8 cellular contexts compared by ENCODE assay signal in genomic region chr12:4270670-4271432, GRCh38. TPM values are rescaled to one million over a fixed set of nuclear protein-coding genes. Genes with fewer than 3 reads are reported as not detected.
A peak's percentile ranks its signal among the peaks of the same experiment; 100 is the strongest.
DNase-seq lines count a peak whose midpoint lies in the region; ATAC-seq and TF ChIP-seq lines count a peak whose summit lies in the region.

No MANE protein-coding gene starts in this region.

- H3K27me3 ChIP-seq in CD4-positive, CD25-positive, alpha-beta regulatory T cell (ENCODE audit: control insufficient read depth, insufficient read depth, low read length), result no peaks in the 10 kb centered on the region
- H3K27me3 ChIP-seq in heart left ventricle, result peaks cover 0 to 29% (median 5%) of the 10 kb centered on the region in 9 donors

- DNase-seq in CD4-positive, CD25-positive, alpha-beta regulatory T cell, result peak; percentile 30 to 69 (median 41)
- DNase-seq in LHCN-M2 (ENCODE audit: low read depth), result peak; percentile 29
- DNase-seq in activated gamma-delta T cell treated with anti-CD3 and anti-CD28 coated beads, Interleukin-2, amount 50 U/mL, for 16 hours (ENCODE audit: low read depth), result peak; percentile 19
- DNase-seq in heart left ventricle, result peak; percentile 62 to 79 (median 75)
- peak; percentile 55 for DNase-seq in progenitor cell of endocrine pancreas (ENCODE audit: low spot score, unreplicated experiment)

- H3K9me3 Mint-ChIP-seq in CD4-positive, CD25-positive, alpha-beta regulatory T cell, result peaks cover 0 to 3% (median 0%) of the 10 kb centered on the region in 7 donors
- no peaks in the 10 kb centered on the region for H3K9me3 Mint-ChIP-seq in progenitor cell of endocrine pancreas (ENCODE audit: low read depth)

- no peak for ATAC-seq in CD4-positive, CD25-positive, alpha-beta regulatory T cell (ENCODE audit: low read depth in 2 of 2)
- ATAC-seq in heart left ventricle, result no peak
- no peak for ATAC-seq in GM19397 (IDR thresholded peaks at IDR 0.05; ENCODE audit: unreplicated experiment)
- no peak for ATAC-seq in HG03039 (IDR thresholded peaks at IDR 0.05; ENCODE audit: unreplicated experiment)
- ATAC-seq in GM18861 (IDR thresholded peaks at IDR 0.05; ENCODE audit: unreplicated experiment), result no peak

- H3K36me3 ChIP-seq in CD4-positive, CD25-positive, alpha-beta regulatory T cell (ENCODE audit: control insufficient read depth, insufficient read depth, low read length), result peaks cover under 1% of the 10 kb centered on the region
- no peaks in the 10 kb centered on the region for H3K36me3 ChIP-seq in heart left ventricle

- no peaks in the 10 kb centered on the region for H3K9me3 ChIP-seq in CD4-positive, CD25-positive, alpha-beta regulatory T cell (ENCODE audit: control insufficient read depth in 2 of 2, low read length in 2 of 2)
- no peaks in the 10 kb centered on the region for H3K9me3 ChIP-seq in heart left ventricle

- H3K36me3 Mint-ChIP-seq in CD4-positive, CD25-positive, alpha-beta regulatory T cell, result no peaks in the 10 kb centered on the region
- peaks cover 5% of the 10 kb centered on the region for H3K36me3 Mint-ChIP-seq in progenitor cell of endocrine pancreas (ENCODE audit: insufficient read depth)

- no peak for TF ChIP-seq POLR2A in heart left ventricle (IDR thresholded peaks at IDR 0.05)

- peak overlapping the region; percentile 88 for H3K4me3 ChIP-seq in CD4-positive, CD25-positive, alpha-beta regulatory T cell (ENCODE audit: low read depth, low read length)
- peak overlapping the region; percentile 28 to 96 (median 88) for H3K4me3 ChIP-seq in heart left ventricle

- peak overlapping the region; percentile 98 to 99 (median 99) for H3K27ac Mint-ChIP-seq in CD4-positive, CD25-positive, alpha-beta regulatory T cell
- peak overlapping the region; percentile 98 for H3K27ac Mint-ChIP-seq in progenitor cell of endocrine pancreas

- intact Hi-C loops in heart left ventricle (cut with DNase I), result loop anchor here in 3 of 10 donors (5.0 to 10.0 kb wide), 2 partner anchors 236 to 399 kb away; partner anchors contain the start of gene PARP11 (in 1 of the 3)

- TF ChIP-seq CTCF in heart left ventricle (IDR thresholded peaks at IDR 0.05) (no peak), progenitor cell of endocrine pancreas (IDR thresholded peaks at IDR 0.05; ENCODE audit: unreplicated experiment) (no peak)

- H3K4me1 ChIP-seq in CD4-positive, CD25-positive, alpha-beta regulatory T cell (ENCODE audit: control insufficient read depth, insufficient read depth, low read length, poor library complexity, severe bottlenecking), result peaks cover 43% of the 10 kb centered on the region
- H3K4me1 ChIP-seq in heart left ventricle, result peaks cover 0 to 53% (median 32%) of the 10 kb centered on the region in 12 donors

- H3K4me3 Mint-ChIP-seq in CD4-positive, CD25-positive, alpha-beta regulatory T cell, result peak overlapping the region; percentile 96 to 100 (median 98)
- peak overlapping the region; percentile 97 for H3K4me3 Mint-ChIP-seq in progenitor cell of endocrine pancreas (ENCODE audit: low read depth)

- peaks cover 37% of the 10 kb centered on the region for H3K27me3 Mint-ChIP-seq in CD4-positive, CD25-positive, alpha-beta regulatory T cell
- peaks cover 37% of the 10 kb centered on the region for H3K27me3 Mint-ChIP-seq in progenitor cell of endocrine pancreas

- 2 to 7% (median 5%) methylated on average over 35 to 48 of the region's 48 CpGs for WGBS in heart left ventricle, 4 donors

- peaks cover 8 to 26% (median 16%) of the 10 kb centered on the region in 4 donors for H3K4me1 Mint-ChIP-seq in CD4-positive, CD25-positive, alpha-beta regulatory T cell
- peaks cover 28% of the 10 kb centered on the region for H3K4me1 Mint-ChIP-seq in progenitor cell of endocrine pancreas (ENCODE audit: low read depth)

- H3K27ac ChIP-seq in CD4-positive, CD25-positive, alpha-beta regulatory T cell (ENCODE audit: insufficient read depth, low read length, poor library complexity, severe bottlenecking), result peak overlapping the region; percentile 96
- H3K27ac ChIP-seq in heart left ventricle, result peak overlapping the region; percentile 37 to 98 (median 88)

RNA-seq across cellular contexts. Expression of gene CCND2, which starts 2.7 kb away (rescaled TPM):
- total RNA-seq in CD4-positive, CD25-positive, alpha-beta regulatory T cell, result 206 TPM
- polyA plus RNA-seq in CD4-positive, CD25-positive, alpha-beta regulatory T cell, result 10 to 100 TPM; 51.8 to 67.1 (median 62.9) TPM
- 109 and 133 TPM in 2 replicates for total RNA-seq in LHCN-M2 (2014; rRNA removed)
- 22.7 TPM for polyA plus RNA-seq in LHCN-M2 (2012)
- 100 to 1,000 TPM; 157 to 620 (median 219) TPM for total RNA-seq in heart left ventricle
- 10 to 100 TPM; 48.0 to 49.4 TPM for polyA plus RNA-seq in heart left ventricle
- total RNA-seq in progenitor cell of endocrine pancreas, result 463 and 471 TPM in 2 replicates

RNA-seq across cellular contexts. Expression of gene TIGAR, which starts 50.2 kb away (rescaled TPM):
- 13.3 TPM for total RNA-seq in CD4-positive, CD25-positive, alpha-beta regulatory T cell
- 1 to 10 TPM; 2.1 to 7.1 (median 5.6) TPM for polyA plus RNA-seq in CD4-positive, CD25-positive, alpha-beta regulatory T cell
- total RNA-seq in LHCN-M2 (2014; rRNA removed), result 17.2 and 18.4 TPM in 2 replicates
- polyA plus RNA-seq in LHCN-M2 (2012), result 15.0 TPM
- total RNA-seq in heart left ventricle, result 10 to 100 TPM in 6 of 9 donors, 1 to 10 TPM in 3; 6.4 to 16.4 (median 14.0) TPM
- 10 to 100 TPM in 1 of 2 donors, 1 to 10 TPM in 1; 3.6 to 10.2 TPM for polyA plus RNA-seq in heart left ventricle
- total RNA-seq in progenitor cell of endocrine pancreas, result 18.2 and 21.6 TPM in 2 replicates

Comparison
In these comparisons a context has a peak if more than half of its experiments do, and no peak if none do; other contexts are left out.
1. DNase-seq: peak in every context shown above with its lines; median percentile 75 in heart left ventricle; 55 in progenitor cell of endocrine pancreas; 41 in CD4-positive, CD25-positive, alpha-beta regulatory T cell; 29 in LHCN-M2; 19 in activated gamma-delta T cell treated with anti-CD3 and anti-CD28 coated beads, Interleukin-2, amount 50 U/mL, for 16 hours.